12 cellular contexts compared by ENCODE assay signal in genomic region chr3:129687586-129688125, GRCh38.
DNase-seq lines count a peak whose midpoint lies in the region; ATAC-seq and TF ChIP-seq lines count a peak whose summit lies in the region.
"Had no signal": no experiment of that assay in that cellular context is flagged by ENCODE, and none has a peak within 500 bp of the region (broad histone marks: within the 10 kb centered on the region; RNA-seq: fewer than 3 reads in every experiment).

No MANE protein-coding gene starts in this region.

- 81% methylated on average over 2 of the region's 2 CpGs for WGBS in smooth muscle cell (ENCODE audit: low lambda C conversion rate)

- H3K79me2 ChIP-seq in Karpas-422 (ENCODE audit: low read length) = peaks cover 74% of the 10 kb centered on the region
- H3K79me2 ChIP-seq in smooth muscle cell (ENCODE audit: low read depth) = peaks cover 69% of the 10 kb centered on the region

- no peaks in the 10 kb centered on the region for H3F3A ChIP-seq in smooth muscle cell (ENCODE audit: low read depth)

- H3K9ac ChIP-seq in Karpas-422 (ENCODE audit: low read length) (no peak overlapping the region), smooth muscle cell (ENCODE audit: low read depth) (no peak overlapping the region)

- DNase-seq in Karpas-422 (no peak), caudate nucleus (lab: John Stamatoyannopoulos, UW) (peak in 5 of 61 donors; percentile 9 to 50 (median 33)), kidney tubule cell (ENCODE audit: low spot score) (peak; percentile 24), smooth muscle cell (lab: John Stamatoyannopoulos, UW; ENCODE audit: unreplicated experiment) (no peak), GM03348 (ENCODE audit: low spot score) (no peak)
- DNase-seq: activated CD8-positive, alpha-beta T cell treated with anti-CD3 and anti-CD28 coated beads, Interleukin-2, amount 10 ng/mL, durations not matched to agents 7 days and 5 days; effector CD4-positive, alpha-beta T cell; naive B cell; T-helper 17 cell had no signal

- no peaks in the 10 kb centered on the region for H3K9me2 ChIP-seq in Karpas-422 (replicated peaks; ENCODE audit: insufficient read depth, low read length)

- H3K27ac ChIP-seq in Karpas-422 (ENCODE audit: low read length) (peak overlapping the region; percentile 50), caudate nucleus (ENCODE audit: low read depth, low read length) (peak overlapping the region; percentile 90), smooth muscle cell (ENCODE audit: low read depth) (peak overlapping the region; percentile 48)
- H3K27ac ChIP-seq: HL-60 had no signal

- H3K4me3 ChIP-seq in Karpas-422 (ENCODE audit: low read length) (no peak overlapping the region), smooth muscle cell (peak overlapping the region; percentile 49)

- no peaks in the 10 kb centered on the region for H3K9me3 ChIP-seq in Karpas-422 (ENCODE audit: low read length)
- H3K9me3 ChIP-seq in smooth muscle cell (replicated peaks; ENCODE audit: low read depth) = no peaks in the 10 kb centered on the region

- H3K4me2 ChIP-seq in Karpas-422 (ENCODE audit: low read depth, low read length, poor library complexity, severe bottlenecking) = no peak overlapping the region
- H3K4me2 ChIP-seq in smooth muscle cell = peak overlapping the region; percentile 84

- no peaks in the 10 kb centered on the region for H3K27me3 ChIP-seq in Karpas-422 (ENCODE audit: low read length)
- H3K27me3 ChIP-seq in smooth muscle cell (ENCODE audit: low read depth) = no peaks in the 10 kb centered on the region

- no peaks in the 10 kb centered on the region for H4K20me1 ChIP-seq in Karpas-422 (ENCODE audit: insufficient read depth, low read depth, low read length)
- peaks cover 76% of the 10 kb centered on the region for H4K20me1 ChIP-seq in smooth muscle cell (ENCODE audit: low read depth)

- H3K36me3 ChIP-seq in Karpas-422 (ENCODE audit: insufficient read depth, low read length) (no peaks in the 10 kb centered on the region), smooth muscle cell (ENCODE audit: low read depth) (no peaks in the 10 kb centered on the region)

- H2AFZ ChIP-seq in Karpas-422 (ENCODE audit: low read length) (no peak overlapping the region), smooth muscle cell (ENCODE audit: low read depth) (no peak overlapping the region)

- H3K4me1 ChIP-seq in Karpas-422 (ENCODE audit: low read length) (peaks cover 67% of the 10 kb centered on the region), smooth muscle cell (ENCODE audit: low read depth) (peaks cover 44% of the 10 kb centered on the region)

- no peak for ATAC-seq in HG02840 (IDR thresholded peaks at IDR 0.05; ENCODE audit: low FRiP score, unreplicated experiment)
- no peak for ATAC-seq in HG02678 (IDR thresholded peaks at IDR 0.05; ENCODE audit: unreplicated experiment)
- ATAC-seq: activated CD8-positive, alpha-beta T cell treated with anti-CD3 and anti-CD28 coated beads, Interleukin-2, amount 10 ng/mL, durations not matched to agents 7 days and 5 days; T-helper 17 cell had no signal

- TF ChIP-seq CTCF in smooth muscle cell (IDR thresholded peaks at IDR 0.05; ENCODE audit: borderline replicate concordance, insufficient read depth, poor library complexity, severe bottlenecking) = no peak
